In the genomic region with DNA sequence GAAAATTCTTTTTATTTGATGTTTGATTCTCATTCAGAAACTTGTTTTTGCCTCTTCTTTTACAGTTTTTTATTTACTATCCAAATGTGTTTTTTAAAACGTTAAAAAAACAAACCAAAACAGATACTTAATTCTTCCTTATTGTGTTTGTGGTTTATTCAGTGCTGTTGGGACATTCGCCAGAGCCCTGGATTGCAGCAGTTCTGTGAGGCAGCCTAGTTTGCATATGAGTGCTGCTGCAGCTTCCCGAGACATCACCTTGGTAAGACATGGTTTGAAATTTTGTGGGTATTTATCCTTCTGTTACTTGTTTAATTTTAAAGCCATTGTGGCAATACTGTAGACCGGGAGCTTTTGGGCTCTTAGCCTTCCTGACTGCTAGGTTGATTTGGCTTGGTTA, we compare ENCODE assay signal across 18 cellular contexts.
A peak's percentile ranks its signal among the peaks of the same experiment; 100 is the strongest.
DNase-seq lines count a peak whose midpoint lies in the region.
"Had no signal": no experiment of that assay in that cellular context is flagged by ENCODE, and none has a peak within 500 bp of the region (broad histone marks: within the 10 kb centered on the region; RNA-seq: fewer than 3 reads in every experiment).

No MANE protein-coding gene starts in this region.

- peak overlapping the region; percentile 83 for H3K27ac ChIP-seq in SK-N-MC
- H3K27ac ChIP-seq: 22Rv1, sigmoid colon had no signal

- H3K27me3 Mint-ChIP-seq in activated CD4-positive, alpha-beta T cell treated with anti-CD3 and anti-CD28 coated beads, Interleukin-2, amount 10 ng/mL, durations not matched to agents 24 days and 14 days, result no peaks in the 10 kb centered on the region
- H3K27me3 Mint-ChIP-seq: activated CD4-positive, alpha-beta T cell treated with anti-CD3 and anti-CD28 coated beads for 36 hours; activated naive CD8-positive, alpha-beta T cell treated with anti-CD3 and anti-CD28 coated beads, Interleukin-2, amount 10 ng/mL, durations not matched to agents 7 days and 5 days had no signal

- intact Hi-C loops in posterior cingulate gyrus (cut with DNase I), result no loop called here
- intact Hi-C loops in activated CD4-positive, alpha-beta T cell treated with anti-CD3 and anti-CD28 coated beads, Interleukin-2, amount 10 ng/mL, durations not matched to agents 24 days and 14 days (cut with micrococcal nuclease), result no loop called here

- DNase-seq in DMS 273 (lab: John Stamatoyannopoulos, UW; ENCODE audit: unreplicated experiment) (peak; percentile 15), DMS 273 treated with DMSO at 0.1 percent for 48 hours (lab: John Stamatoyannopoulos, UW) (no peak), SK-N-MC (ENCODE audit: low read depth, low spot score) (no peak), fibroblast of peridontal ligament (ENCODE audit: extremely low read depth) (peak; percentile 16), posterior cingulate gyrus (peak in 6 of 10 donors; percentile 14 to 82 (median 24)), SHP77 treated with DMSO at 0.1 percent for 48 hours (lab: John Stamatoyannopoulos, UW) (no peak)
- no peak for DNase-seq in activated CD4-positive, CD25-positive, alpha-beta regulatory T cell treated with anti-CD3 and anti-CD28 coated beads, Interleukin-2, amount 50 U/mL, for 72 hours
- DNase-seq in activated CD4-positive, alpha-beta T cell treated with anti-CD3 and anti-CD28 coated beads, Interleukin-2, amount 10 ng/mL, durations not matched to agents 24 days and 14 days, result no peak
- DNase-seq: activated CD4-positive, alpha-beta T cell treated with anti-CD3 and anti-CD28 coated beads for 36 hours; activated naive CD8-positive, alpha-beta T cell treated with anti-CD3 and anti-CD28 coated beads, Interleukin-2, amount 10 ng/mL, durations not matched to agents 7 days and 5 days; activated T-cell treated with anti-CD3 and anti-CD28 coated beads for 4 hours; GOT3; NCI-H1048; NCI-H2171 treated with DMSO at 0.1 percent for 48 hours; NK-92 treated with Interleukin-12 subunit alpha and Interleukin-12 subunit beta, amount 100 ng/mL, for 24 hours; sigmoid colon had no signal

- no peak overlapping the region for H3K27ac Mint-ChIP-seq in activated CD4-positive, alpha-beta T cell treated with anti-CD3 and anti-CD28 coated beads, Interleukin-2, amount 10 ng/mL, durations not matched to agents 24 days and 14 days
- H3K27ac Mint-ChIP-seq: activated CD4-positive, alpha-beta T cell treated with anti-CD3 and anti-CD28 coated beads for 36 hours; activated naive CD8-positive, alpha-beta T cell treated with anti-CD3 and anti-CD28 coated beads, Interleukin-2, amount 10 ng/mL, durations not matched to agents 7 days and 5 days had no signal

- H3K4me1 Mint-ChIP-seq in activated CD4-positive, alpha-beta T cell treated with anti-CD3 and anti-CD28 coated beads, Interleukin-2, amount 10 ng/mL, durations not matched to agents 24 days and 14 days, result peaks cover 13% of the 10 kb centered on the region

- H3K9me3 Mint-ChIP-seq in activated CD4-positive, alpha-beta T cell treated with anti-CD3 and anti-CD28 coated beads, Interleukin-2, amount 10 ng/mL, durations not matched to agents 24 days and 14 days, result no peaks in the 10 kb centered on the region
- H3K9me3 Mint-ChIP-seq: activated naive CD8-positive, alpha-beta T cell treated with anti-CD3 and anti-CD28 coated beads, Interleukin-2, amount 10 ng/mL, durations not matched to agents 7 days and 5 days; CD14-positive monocyte had no signal

- peaks cover 15% of the 10 kb centered on the region for H3K36me3 Mint-ChIP-seq in activated CD4-positive, alpha-beta T cell treated with anti-CD3 and anti-CD28 coated beads, Interleukin-2, amount 10 ng/mL, durations not matched to agents 24 days and 14 days (ENCODE audit: low read depth)

- H3K9ac ChIP-seq in SK-N-MC (ENCODE audit: insufficient read length), result peak overlapping the region; percentile 24

- H3K9me3 ChIP-seq in SK-N-MC (ENCODE audit: low read depth, low read length), result no peaks in the 10 kb centered on the region
- H3K9me3 ChIP-seq: sigmoid colon had no signal

- H3K4me3 Mint-ChIP-seq in activated CD4-positive, alpha-beta T cell treated with anti-CD3 and anti-CD28 coated beads, Interleukin-2, amount 10 ng/mL, durations not matched to agents 24 days and 14 days, result no peak overlapping the region
- H3K4me3 Mint-ChIP-seq: activated CD4-positive, alpha-beta T cell treated with anti-CD3 and anti-CD28 coated beads for 36 hours; activated naive CD8-positive, alpha-beta T cell treated with anti-CD3 and anti-CD28 coated beads, Interleukin-2, amount 10 ng/mL, durations not matched to agents 7 days and 5 days; CD14-positive monocyte had no signal

- H3K36me3 ChIP-seq in SK-N-MC (ENCODE audit: insufficient read depth, low read length), result peaks cover 17% of the 10 kb centered on the region

- H3K4me3 ChIP-seq in SK-N-MC, result peak overlapping the region; percentile 23; the same call in 1 of the 2 replicates
- H3K4me3 ChIP-seq: sigmoid colon had no signal

Comparison
In these comparisons a context has a peak if more than half of its experiments do, and no peak if none do; other contexts are left out.
1. DNase-seq: peak in DMS 273 (single experiment), fibroblast of peridontal ligament (single experiment) and posterior cingulate gyrus (6 of 10); none in DMS 273 treated with DMSO at 0.1 percent for 48 hours (single experiment), SK-N-MC (single experiment), activated CD4-positive, CD25-positive, alpha-beta regulatory T cell treated with anti-CD3 and anti-CD28 coated beads, Interleukin-2, amount 50 U/mL, for 72 hours (single experiment), activated CD4-positive, alpha-beta T cell treated with anti-CD3 and anti-CD28 coated beads, Interleukin-2, amount 10 ng/mL, durations not matched to agents 24 days and 14 days (single experiment) and SHP77 treated with DMSO at 0.1 percent for 48 hours (single experiment).